10 cellular contexts compared by ENCODE assay signal in the genomic region with DNA sequence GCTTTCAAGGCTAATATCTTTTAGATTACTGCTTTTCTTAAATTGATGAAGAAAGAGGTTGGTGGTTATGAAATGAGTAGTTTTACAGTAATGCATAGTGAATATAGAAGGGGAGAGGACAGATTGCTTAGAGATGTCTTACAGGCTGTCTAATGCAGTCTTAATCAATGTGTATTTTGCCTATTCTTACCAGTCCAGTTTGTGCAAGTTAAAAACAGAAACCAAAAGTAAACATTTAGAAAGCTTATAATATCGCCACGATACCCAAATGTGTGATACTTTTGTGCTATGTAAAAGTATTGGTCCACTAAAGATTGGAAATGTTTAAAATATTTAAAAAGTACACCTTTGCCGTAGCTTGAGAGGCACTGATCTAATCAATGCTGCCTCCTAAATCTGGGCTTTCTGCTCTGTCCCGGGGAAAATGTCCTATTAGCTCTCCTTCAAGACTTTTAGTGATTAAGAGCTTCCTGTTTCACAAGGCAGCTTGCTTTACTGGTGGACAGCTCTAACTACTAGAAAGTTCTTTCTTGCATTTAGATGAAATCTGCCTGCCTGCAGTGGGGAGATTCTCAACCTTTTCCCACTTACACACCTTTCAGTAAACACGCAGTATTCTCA.
DNase-seq lines count a peak whose midpoint lies in the region; TF ChIP-seq lines count a peak whose summit lies in the region.
"Had no signal": no experiment of that assay in that cellular context is flagged by ENCODE, and none has a peak within 500 bp of the region (broad histone marks: within the 10 kb centered on the region; RNA-seq: fewer than 3 reads in every experiment).

No MANE protein-coding gene starts in this region.

- no peak overlapping the region for H2AFZ ChIP-seq in OCI-LY7 (ENCODE audit: low read length)

- H4K20me1 ChIP-seq in OCI-LY7 (ENCODE audit: insufficient read depth, low read length), result no peaks in the 10 kb centered on the region

- no peaks in the 10 kb centered on the region for H3K9me2 ChIP-seq in OCI-LY7 (ENCODE audit: insufficient read depth, low read length)
- H3K9me2 ChIP-seq: SK-N-SH had no signal

- intact Hi-C loops in OCI-LY7 (cut with micrococcal nuclease; ENCODE audit: unreplicated experiment), result loop anchor here (5.0 to 10.0 kb wide), 2 partner anchors 147 to 779 kb away; no protein-coding TSS in a partner anchor

- H3K4me3 ChIP-seq in GM06990 (replicated peaks; ENCODE audit: low read depth, low read length) (no peak overlapping the region), endocrine pancreas (ENCODE audit: control insufficient read depth, insufficient read depth, low read length) (peak overlapping the region; percentile 80), OCI-LY7 (ENCODE audit: low read depth, low read length, poor library complexity, severe bottlenecking) (no peak overlapping the region)

- H3K4me1 ChIP-seq in endocrine pancreas (ENCODE audit: control insufficient read depth, insufficient read depth, low read length), result peaks cover 6% of the 10 kb centered on the region
- H3K4me1 ChIP-seq in OCI-LY7 (ENCODE audit: insufficient read depth, low read length, poor library complexity, severe bottlenecking), result no peaks in the 10 kb centered on the region

- H3K27me3 ChIP-seq in GM06990 (replicated peaks; ENCODE audit: control insufficient read depth, insufficient read depth, low read length), result no peaks in the 10 kb centered on the region
- H3K27me3 ChIP-seq in endocrine pancreas (ENCODE audit: control insufficient read depth, insufficient read depth, low read length), result no peaks in the 10 kb centered on the region

- no peak for TF ChIP-seq CTCF in GM06990 (IDR thresholded peaks at IDR 0.05; ENCODE audit: insufficient read depth, low read length, poor library complexity, severe bottlenecking)
- TF ChIP-seq CTCF in OCI-LY7 (conservative IDR thresholded peaks at IDR 0.05; ENCODE audit: low read length), result no peak

- no peaks in the 10 kb centered on the region for H3K36me3 ChIP-seq in GM06990 (ENCODE audit: control insufficient read depth, insufficient read depth, low read length)
- H3K36me3 ChIP-seq in KOPT-K1 (ENCODE audit: insufficient read depth, low read length), result no peaks in the 10 kb centered on the region
- H3K36me3 ChIP-seq in endocrine pancreas (ENCODE audit: control insufficient read depth, insufficient read depth, low read length), result no peaks in the 10 kb centered on the region
- no peaks in the 10 kb centered on the region for H3K36me3 ChIP-seq in OCI-LY7 (ENCODE audit: insufficient read depth, low read length)

- POLR2A ChIA-PET in OCI-LY7 (lab: Charles Lee), result no interaction called here

- BruUV-seq in OCI-LY7 (replicated peaks; lab: Mats Ljungman, UMichigan), result no TSS peak

- peak; percentile 29 for DNase-seq in GM06990 (ENCODE audit: extremely low read depth, insufficient read length)
- DNase-seq in pons (ENCODE audit: low spot score), result peak; percentile 35
- DNase-seq in activated CD4-positive, alpha-beta T cell treated with anti-CD3 and anti-CD28 coated beads, Interleukin-2, amount 50 U/mL, for 1 hour, result no peak
- DNase-seq in activated CD4-positive, alpha-beta T cell treated with anti-CD3 and anti-CD28 coated beads for 1 hour, result no peak
- DNase-seq in NAMALWA (ENCODE audit: low spot score), result no peak
- no peak for DNase-seq in OCI-LY7 (ENCODE audit: low spot score)
- DNase-seq: SK-N-SH; stimulated activated CD4-positive, alpha-beta T cell treated with anti-CD3 and anti-CD28 coated beads, Interleukin-15, amount 100 ng/mL, for 24 hours had no signal

- H3K79me2 ChIP-seq in OCI-LY7 (ENCODE audit: insufficient read depth, low read depth, low read length), result no peaks in the 10 kb centered on the region

- CTCF ChIA-PET in OCI-LY7 (lab: Charles Lee; ENCODE audit: unreplicated experiment), result no interaction called here

- H3K27ac ChIP-seq in KOPT-K1 (ENCODE audit: low read depth, low read length, poor library complexity, severe bottlenecking) (peak overlapping the region; percentile 4), OCI-LY7 (ENCODE audit: low read depth, low read length, poor library complexity, severe bottlenecking) (no peak overlapping the region)

- peak overlapping the region; percentile 33 for H3K9ac ChIP-seq in endocrine pancreas (ENCODE audit: control insufficient read depth, insufficient read depth, low read length)
- H3K9ac ChIP-seq: SK-N-SH had no signal

- H3K9me3 ChIP-seq in KOPT-K1 (ENCODE audit: insufficient read depth, low read length, poor library complexity, severe bottlenecking), result no peaks in the 10 kb centered on the region
- H3K9me3 ChIP-seq in endocrine pancreas (ENCODE audit: control insufficient read depth, low read length), result no peaks in the 10 kb centered on the region
- no peaks in the 10 kb centered on the region for H3K9me3 ChIP-seq in OCI-LY7 (ENCODE audit: low read length)

- H3K4me2 ChIP-seq in OCI-LY7 (ENCODE audit: low read length), result no peak overlapping the region
- H3K4me2 ChIP-seq: SK-N-SH had no signal

Comparison
In these comparisons a context has a peak if more than half of its experiments do, and no peak if none do; other contexts are left out.
1. DNase-seq: peak in GM06990 (single experiment) and pons (single experiment); none in activated CD4-positive, alpha-beta T cell treated with anti-CD3 and anti-CD28 coated beads, Interleukin-2, amount 50 U/mL, for 1 hour (single experiment), activated CD4-positive, alpha-beta T cell treated with anti-CD3 and anti-CD28 coated beads for 1 hour (single experiment), NAMALWA (single experiment) and OCI-LY7 (single experiment).